25 cellular contexts compared by ENCODE assay signal in the genomic region with DNA sequence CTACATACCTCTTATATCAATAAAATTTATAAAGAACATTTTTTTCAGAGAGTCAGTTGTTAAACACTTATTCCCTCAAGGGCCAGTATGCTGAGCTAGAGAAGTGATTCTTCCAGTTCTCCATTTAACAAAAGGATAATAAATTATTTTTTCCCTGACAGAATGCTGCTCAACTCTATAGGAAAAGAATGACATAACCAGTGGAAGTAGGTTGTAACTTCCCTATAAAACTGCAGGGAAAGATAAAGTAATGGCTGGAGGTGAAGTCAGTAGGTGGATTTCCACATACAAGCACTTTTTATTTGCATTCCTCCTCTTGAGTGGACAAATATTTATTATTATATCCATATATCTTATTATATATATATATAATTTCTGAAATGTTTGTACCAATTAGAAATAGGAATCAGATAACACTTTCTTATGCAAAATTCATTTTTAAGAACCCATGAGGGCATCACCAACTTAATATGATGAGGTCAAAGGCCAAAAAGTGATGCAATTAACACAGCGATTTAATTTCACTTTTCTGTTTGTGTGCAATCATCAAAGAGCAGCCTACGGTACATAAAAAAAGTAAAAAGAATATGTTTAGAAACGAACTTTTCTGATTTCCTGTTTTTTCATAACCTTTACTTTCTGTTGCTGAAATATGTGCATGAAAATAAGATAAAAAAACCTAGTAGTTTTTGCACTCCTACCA.
"Had no signal": no experiment of that assay in that cellular context is flagged by ENCODE, and none has a peak within 500 bp of the region (broad histone marks: within the 10 kb centered on the region; RNA-seq: fewer than 3 reads in every experiment).

No MANE protein-coding gene starts in this region.

- H3K4me1 ChIP-seq: SJCRH30 had no signal

- H3K27ac ChIP-seq: ascending aorta, cardiac muscle cell, KMS-11, SJCRH30 had no signal

- H3K9me3 ChIP-seq: ascending aorta, SJCRH30, SK-N-SH had no signal

- H3K27me3 ChIP-seq: ascending aorta, cardiac muscle cell, SJCRH30 had no signal

- H3K36me3 ChIP-seq: ascending aorta, cardiac muscle cell, SJCRH30 had no signal

- DNase-seq: activated CD4-positive, alpha-beta memory T cell treated with anti-CD3 and anti-CD28 coated beads for 36 hours; activated CD4-positive, alpha-beta T cell treated with anti-CD3 and anti-CD28 coated beads for 4 hours; activated CD4-positive, alpha-beta T cell treated with anti-CD3 and anti-CD28 coated beads, Interleukin-2, amount 50 U/mL, for 1 hour; activated CD8-positive, alpha-beta memory T cell treated with anti-CD3 and anti-CD28 coated beads for 24 hours; activated CD8-positive, alpha-beta memory T cell treated with anti-CD3 and anti-CD28 coated beads, Interleukin-2, amount 10 ng/mL, durations not matched to agents 7 days and 5 days; activated effector memory CD4-positive, alpha-beta T cell treated with anti-CD3 and anti-CD28 coated beads, Interleukin-2, amount 50 U/mL, for 16 hours; activated naive CD4-positive, alpha-beta T cell; activated naive CD4-positive, alpha-beta T cell treated with anti-CD3 and anti-CD28 coated beads, Interleukin-2, amount 50 U/mL, for 16 hours; activated naive CD8-positive, alpha-beta T cell treated with anti-CD3 and anti-CD28 coated beads for 36 hours; activated T-cell treated with anti-CD3 and anti-CD28 coated beads, Interleukin-2, amount 50 U/mL, for 1 hour; activated T-cell treated with anti-CD3 and anti-CD28 coated beads, Interleukin-2, amount 50 U/mL, for 72 hours; amygdala; NCI-H1092 treated with DMSO at 0.1 percent for 48 hours; NCI-H1417; NCI-H146; NCI-H187 treated with DMSO at 0.1 percent for 48 hours; NCI-H2081; NCI-H345; NCI-H524; SHP77; SJCRH30; SK-N-SH had no signal

- H3K4me3 ChIP-seq: ascending aorta, cardiac muscle cell, SJCRH30 had no signal
